ENCODE assay signal across 24 cellular contexts in the genomic region with DNA sequence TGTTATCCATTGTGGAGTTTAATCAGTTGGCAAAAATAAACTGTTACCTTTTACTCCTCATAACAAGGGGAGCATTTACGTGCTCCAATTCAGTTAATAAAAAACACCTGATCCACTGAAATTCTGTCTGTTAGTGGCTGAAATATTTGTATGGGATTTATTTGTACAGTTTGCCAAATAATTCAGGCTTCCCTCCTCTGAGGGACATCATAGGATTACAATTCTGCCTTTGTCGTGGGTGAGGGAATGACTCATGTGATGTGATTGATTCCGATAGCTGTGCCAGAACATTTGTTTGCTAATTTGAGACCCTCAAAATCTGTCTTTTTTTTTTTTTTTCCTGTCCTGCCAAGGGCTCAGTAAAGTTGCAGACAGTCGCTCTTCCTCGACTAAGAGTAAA.
DNase-seq lines count a peak whose midpoint lies in the region; ATAC-seq, FAIRE-seq and TF ChIP-seq lines count a peak whose summit lies in the region.
"Had no signal": no experiment of that assay in that cellular context is flagged by ENCODE, and none has a peak within 500 bp of the region (broad histone marks: within the 10 kb centered on the region; RNA-seq: fewer than 3 reads in every experiment).

No MANE protein-coding gene starts in this region.

- no peak overlapping the region for H3K4me3 Mint-ChIP-seq in nephron
- H3K4me3 Mint-ChIP-seq: CD4-positive, CD25-positive, alpha-beta regulatory T cell had no signal

- no peaks in the 10 kb centered on the region for H3K27me3 Mint-ChIP-seq in nephron (ENCODE audit: low read depth)
- H3K27me3 Mint-ChIP-seq: CD4-positive, CD25-positive, alpha-beta regulatory T cell had no signal

- no peak overlapping the region for H3K27ac ChIP-seq in esophagus squamous epithelium
- H3K27ac ChIP-seq: A549, HL-60 had no signal

- H3K27me3 ChIP-seq in esophagus squamous epithelium: no peaks in the 10 kb centered on the region

- TF ChIP-seq CTCF in D721Med (IDR thresholded peaks at IDR 0.05; ENCODE audit: insufficient read depth, missing control alignments): no peak
- no peak for TF ChIP-seq CTCF in nephron (IDR thresholded peaks at IDR 0.05; ENCODE audit: unreplicated experiment in 3 of 3)
- no peak for TF ChIP-seq CTCF in esophagus squamous epithelium (IDR thresholded peaks at IDR 0.05)

- TF ChIP-seq POLR2A in esophagus squamous epithelium (IDR thresholded peaks at IDR 0.05): no peak

- intact Hi-C loops in esophagus squamous epithelium (cut with DNase I): no loop called here

- whole genome bisulfite sequencing in esophagus squamous epithelium, 2 donors: 49 to 51% methylated on average over 5 of the region's 5 CpGs

- H3K36me3 ChIP-seq in esophagus squamous epithelium: no peaks in the 10 kb centered on the region

- H3K27ac Mint-ChIP-seq in nephron: peak overlapping the region in 2 of 3 experiments; percentile 18 to 67
- H3K27ac Mint-ChIP-seq: CD4-positive, CD25-positive, alpha-beta regulatory T cell had no signal

- FAIRE-seq in D721Med (lab: Jason Lieb, UNC): peak; percentile 11
- FAIRE-seq: A549, G401.6, GM12892 had no signal

- H3K4me1 Mint-ChIP-seq in nephron: peaks cover 19% of the 10 kb centered on the region
- H3K4me1 Mint-ChIP-seq: CD4-positive, CD25-positive, alpha-beta regulatory T cell had no signal

- DNase-seq in D721Med (ENCODE audit: insufficient read length, low spot score) (no peak), esophagus squamous epithelium (lab: John Stamatoyannopoulos, UW) (no peak)
- DNase-seq in activated CD8-positive, alpha-beta memory T cell treated with anti-CD3 and anti-CD28 coated beads, Interleukin-2, amount 50 U/mL, for 4 hours: no peak
- DNase-seq: CD4-positive, CD25-positive, alpha-beta regulatory T cell; H7; KG1; NCI-H1092; NCI-H1436; NCI-H1930; NCI-H2227 treated with DMSO at 0.1 percent for 48 hours; NCI-H510A treated with DMSO at 0.1 percent for 48 hours; NCI-H748 treated with DMSO at 0.1 percent for 48 hours; NK-92 treated with Interleukin-12 subunit alpha and Interleukin-12 subunit beta, amount 100 ng/mL, for 24 hours; SIG-M5; T-helper 1 cell had no signal

- ATAC-seq in SK-N-SH treated with all-trans-retinoic acid at 6 μM for 48 hours (peak; percentile 40), GM18909 (IDR thresholded peaks at IDR 0.05; ENCODE audit: poor library complexity, unreplicated experiment) (no peak), GM21619 (IDR thresholded peaks at IDR 0.05; ENCODE audit: unreplicated experiment) (no peak)
- ATAC-seq: A549, Panc1 had no signal

- peaks cover 0 to 7% (median 0%) of the 10 kb centered on the region in 3 donors for H3K4me1 ChIP-seq in esophagus squamous epithelium

- no peaks in the 10 kb centered on the region for H3K36me3 Mint-ChIP-seq in nephron (ENCODE audit: low read depth)
- H3K36me3 Mint-ChIP-seq: CD4-positive, CD25-positive, alpha-beta regulatory T cell had no signal

- no peak overlapping the region for H3K4me3 ChIP-seq in esophagus squamous epithelium
- H3K4me3 ChIP-seq: A549 had no signal

- H3K9me3 ChIP-seq in esophagus squamous epithelium: no peaks in the 10 kb centered on the region
- H3K9me3 ChIP-seq: A549 had no signal

- H3K9me3 Mint-ChIP-seq in nephron: no peaks in the 10 kb centered on the region

TF ChIP-seq in SK-N-SH treated with all-trans-retinoic acid at 6 μM for 48 hours, 23 proteins besides CTCF, POLR2A, EP300 and RAD21:
- no peak for TF ChIP-seq ISL1 (CRISPR knock-in tag; IDR thresholded peaks at IDR 0.05)
- no peak for TF ChIP-seq ZNF70 (CRISPR knock-in tag; IDR thresholded peaks at IDR 0.05)
- no peak for TF ChIP-seq ARNTL (CRISPR knock-in tag; IDR thresholded peaks at IDR 0.05; ENCODE audit: borderline replicate concordance, low read depth)
- TF ChIP-seq CSDC2 (CRISPR knock-in tag; IDR thresholded peaks at IDR 0.05): no peak
- TF ChIP-seq TCF4 (CRISPR knock-in tag; IDR thresholded peaks at IDR 0.05; ENCODE audit: borderline replicate concordance): no peak
- TF ChIP-seq, protein P1, sequence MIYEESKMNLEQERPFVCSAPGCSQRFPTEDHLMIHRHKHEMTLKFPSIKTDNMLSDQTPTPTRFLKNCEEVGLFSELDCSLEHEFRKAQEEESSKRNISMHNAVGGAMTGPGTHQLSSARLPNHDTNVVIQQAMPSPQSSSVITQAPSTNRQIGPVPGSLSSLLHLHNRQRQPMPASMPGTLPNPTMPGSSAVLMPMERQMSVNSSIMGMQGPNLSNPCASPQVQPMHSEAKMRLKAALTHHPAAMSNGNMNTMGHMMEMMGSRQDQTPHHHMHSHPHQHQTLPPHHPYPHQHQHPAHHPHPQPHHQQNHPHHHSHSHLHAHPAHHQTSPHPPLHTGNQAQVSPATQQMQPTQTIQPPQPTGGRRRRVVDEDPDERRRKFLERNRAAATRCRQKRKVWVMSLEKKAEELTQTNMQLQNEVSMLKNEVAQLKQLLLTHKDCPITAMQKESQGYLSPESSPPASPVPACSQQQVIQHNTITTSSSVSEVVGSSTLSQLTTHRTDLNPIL (CRISPR knock-in tag; IDR thresholded peaks at IDR 0.05; ENCODE audit: low read depth): no peak
- TF ChIP-seq OSR1 (CRISPR knock-in tag; IDR thresholded peaks at IDR 0.05): no peak
- TF ChIP-seq BACH2 (CRISPR knock-in tag; IDR thresholded peaks at IDR 0.05; ENCODE audit: borderline replicate concordance): no peak
- no peak for TF ChIP-seq ZFP3 (CRISPR knock-in tag; IDR thresholded peaks at IDR 0.05)
- TF ChIP-seq, protein P2, sequence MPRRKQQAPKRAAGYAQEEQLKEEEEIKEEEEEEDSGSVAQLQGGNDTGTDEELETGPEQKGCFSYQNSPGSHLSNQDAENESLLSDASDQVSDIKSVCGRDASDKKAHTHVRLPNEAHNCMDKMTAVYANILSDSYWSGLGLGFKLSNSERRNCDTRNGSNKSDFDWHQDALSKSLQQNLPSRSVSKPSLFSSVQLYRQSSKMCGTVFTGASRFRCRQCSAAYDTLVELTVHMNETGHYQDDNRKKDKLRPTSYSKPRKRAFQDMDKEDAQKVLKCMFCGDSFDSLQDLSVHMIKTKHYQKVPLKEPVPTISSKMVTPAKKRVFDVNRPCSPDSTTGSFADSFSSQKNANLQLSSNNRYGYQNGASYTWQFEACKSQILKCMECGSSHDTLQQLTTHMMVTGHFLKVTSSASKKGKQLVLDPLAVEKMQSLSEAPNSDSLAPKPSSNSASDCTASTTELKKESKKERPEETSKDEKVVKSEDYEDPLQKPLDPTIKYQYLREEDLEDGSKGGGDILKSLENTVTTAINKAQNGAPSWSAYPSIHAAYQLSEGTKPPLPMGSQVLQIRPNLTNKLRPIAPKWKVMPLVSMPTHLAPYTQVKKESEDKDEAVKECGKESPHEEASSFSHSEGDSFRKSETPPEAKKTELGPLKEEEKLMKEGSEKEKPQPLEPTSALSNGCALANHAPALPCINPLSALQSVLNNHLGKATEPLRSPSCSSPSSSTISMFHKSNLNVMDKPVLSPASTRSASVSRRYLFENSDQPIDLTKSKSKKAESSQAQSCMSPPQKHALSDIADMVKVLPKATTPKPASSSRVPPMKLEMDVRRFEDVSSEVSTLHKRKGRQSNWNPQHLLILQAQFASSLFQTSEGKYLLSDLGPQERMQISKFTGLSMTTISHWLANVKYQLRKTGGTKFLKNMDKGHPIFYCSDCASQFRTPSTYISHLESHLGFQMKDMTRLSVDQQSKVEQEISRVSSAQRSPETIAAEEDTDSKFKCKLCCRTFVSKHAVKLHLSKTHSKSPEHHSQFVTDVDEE (CRISPR knock-in tag; IDR thresholded peaks at IDR 0.05): no peak
